ENCODE assay signal across 8 cellular contexts in genomic region chr1:42952353-42953001, GRCh38. TPM values are rescaled to one million over a fixed set of nuclear protein-coding genes. Genes with fewer than 3 reads are reported as not detected.
DNase-seq lines count a peak whose midpoint lies in the region; ATAC-seq, FAIRE-seq and TF ChIP-seq lines count a peak whose summit lies in the region.

No MANE protein-coding gene starts in this region.

- peaks cover 89% of the 10 kb centered on the region for H3K4me1 Mint-ChIP-seq in activated naive CD4-positive, alpha-beta T cell treated with anti-CD3 and anti-CD28 coated beads, Interleukin-2, amount 10 ng/mL, durations not matched to agents 7 days and 5 days

- peak; percentile 71 for DNase-seq in activated naive CD4-positive, alpha-beta T cell treated with anti-CD3 and anti-CD28 coated beads, Interleukin-2, amount 10 ng/mL, durations not matched to agents 7 days and 5 days
- DNase-seq in activated naive CD4-positive, alpha-beta T cell (lab: John Stamatoyannopoulos, UW) = no peak
- DNase-seq in astrocyte of the spinal cord (ENCODE audit: low read depth, low spot score) (peak; percentile 83), sciatic nerve (ENCODE audit: low spot score) (no peak), SIG-M5 (lab: John Stamatoyannopoulos, UW) (no peak), pancreas (no peak)
- DNase-seq in stimulated activated CD4-positive, alpha-beta T cell treated with anti-CD3 and anti-CD28 coated beads, Interleukin-4, amount 100 ng/mL, for 4 hours = no peak

- H3K27me3 Mint-ChIP-seq in activated naive CD4-positive, alpha-beta T cell treated with anti-CD3 and anti-CD28 coated beads, Interleukin-2, amount 10 ng/mL, durations not matched to agents 7 days and 5 days = no peaks in the 10 kb centered on the region

- H3K27me3 ChIP-seq in pancreas = no peaks in the 10 kb centered on the region

- no peak overlapping the region for H3K27ac ChIP-seq in pancreas

- H3K27ac Mint-ChIP-seq in activated naive CD4-positive, alpha-beta T cell treated with anti-CD3 and anti-CD28 coated beads, Interleukin-2, amount 10 ng/mL, durations not matched to agents 7 days and 5 days = peak overlapping the region; percentile 89

- ATAC-seq in HG03565 (IDR thresholded peaks at IDR 0.05; ENCODE audit: unreplicated experiment) (peak; percentile 47), sciatic nerve (peak; percentile 20), pancreas (no peak)

- 89 to 92% methylated on average over 10 of the region's 10 CpGs for WGBS in pancreas, 2 donors

- no peaks in the 10 kb centered on the region for H3K36me3 ChIP-seq in pancreas

- H3K36me3 Mint-ChIP-seq in activated naive CD4-positive, alpha-beta T cell treated with anti-CD3 and anti-CD28 coated beads, Interleukin-2, amount 10 ng/mL, durations not matched to agents 7 days and 5 days = peaks cover 69% of the 10 kb centered on the region

- intact Hi-C loops in sciatic nerve (cut with DNase I) (no loop called here), pancreas (cut with DNase I) (no loop called here)

- in situ Hi-C loops in astrocyte of the spinal cord (cut with HindIII; ENCODE audit: low sequenced_read_pairs) = no loop called here

- no peak overlapping the region for H3K4me3 ChIP-seq in astrocyte of the spinal cord (ENCODE audit: low read depth, low read length)
- no peak overlapping the region for H3K4me3 ChIP-seq in pancreas

- no peaks in the 10 kb centered on the region for H3K9me3 ChIP-seq in pancreas

- H3K4me3 Mint-ChIP-seq in activated naive CD4-positive, alpha-beta T cell treated with anti-CD3 and anti-CD28 coated beads, Interleukin-2, amount 10 ng/mL, durations not matched to agents 7 days and 5 days = peak overlapping the region; percentile 21

- TF ChIP-seq CTCF in astrocyte of the spinal cord (IDR thresholded peaks at IDR 0.05; ENCODE audit: low read depth, low read length) = no peak
- no peak for TF ChIP-seq CTCF in pancreas (IDR thresholded peaks at IDR 0.05)

- H3K9me3 Mint-ChIP-seq in activated naive CD4-positive, alpha-beta T cell treated with anti-CD3 and anti-CD28 coated beads, Interleukin-2, amount 10 ng/mL, durations not matched to agents 7 days and 5 days = no peaks in the 10 kb centered on the region

- FAIRE-seq in pancreas (lab: Jason Lieb, UNC) = no peak

- CTCF ChIA-PET in activated naive CD4-positive, alpha-beta T cell treated with anti-CD3 and anti-CD28 coated beads, Interleukin-2, amount 10 ng/mL, durations not matched to agents 7 days and 5 days (lab: Charles Lee) = interaction anchor here (0.9 to 1.7 kb wide), 6 partner anchors 9 to 121 kb away, joined by 3 to 10 read pairs (median 4); no protein-coding TSS in a partner anchor

- peaks cover 0 to 7% (median 0%) of the 10 kb centered on the region in 3 donors for H3K4me1 ChIP-seq in pancreas

RNA-seq across cellular contexts. Expression of gene SLC2A1, which starts 6.2 kb away (rescaled TPM):
- total RNA-seq in sciatic nerve = 968 TPM
- total RNA-seq in pancreas = 10 to 100 TPM in 1 of 6 donors, 1 to 10 TPM in 5; 1.6 to 10.9 (median 6.8) TPM
- polyA plus RNA-seq in pancreas = 1 to 10 TPM; 3.0 to 9.2 TPM

Comparison
In these comparisons a context has a peak if more than half of its experiments do, and no peak if none do; other contexts are left out.
1. DNase-seq: peak in activated naive CD4-positive, alpha-beta T cell treated with anti-CD3 and anti-CD28 coated beads, Interleukin-2, amount 10 ng/mL, durations not matched to agents 7 days and 5 days (single experiment) and astrocyte of the spinal cord (single experiment); none in activated naive CD4-positive, alpha-beta T cell (0 of 4), sciatic nerve (single experiment), SIG-M5 (single experiment), pancreas (0 of 6) and stimulated activated CD4-positive, alpha-beta T cell treated with anti-CD3 and anti-CD28 coated beads, Interleukin-4, amount 100 ng/mL, for 4 hours (0 of 2).
2. ATAC-seq: peak in HG03565 (single experiment) and sciatic nerve (single experiment); none in pancreas (0 of 4).
3. RNA of gene SLC2A1, which starts 6.2 kb away (total RNA-seq): 968 TPM in sciatic nerve (single experiment); 1.6 to 10.9 TPM in pancreas; every median in the first group is over 10 times any median in the second.